In the genomic region with DNA sequence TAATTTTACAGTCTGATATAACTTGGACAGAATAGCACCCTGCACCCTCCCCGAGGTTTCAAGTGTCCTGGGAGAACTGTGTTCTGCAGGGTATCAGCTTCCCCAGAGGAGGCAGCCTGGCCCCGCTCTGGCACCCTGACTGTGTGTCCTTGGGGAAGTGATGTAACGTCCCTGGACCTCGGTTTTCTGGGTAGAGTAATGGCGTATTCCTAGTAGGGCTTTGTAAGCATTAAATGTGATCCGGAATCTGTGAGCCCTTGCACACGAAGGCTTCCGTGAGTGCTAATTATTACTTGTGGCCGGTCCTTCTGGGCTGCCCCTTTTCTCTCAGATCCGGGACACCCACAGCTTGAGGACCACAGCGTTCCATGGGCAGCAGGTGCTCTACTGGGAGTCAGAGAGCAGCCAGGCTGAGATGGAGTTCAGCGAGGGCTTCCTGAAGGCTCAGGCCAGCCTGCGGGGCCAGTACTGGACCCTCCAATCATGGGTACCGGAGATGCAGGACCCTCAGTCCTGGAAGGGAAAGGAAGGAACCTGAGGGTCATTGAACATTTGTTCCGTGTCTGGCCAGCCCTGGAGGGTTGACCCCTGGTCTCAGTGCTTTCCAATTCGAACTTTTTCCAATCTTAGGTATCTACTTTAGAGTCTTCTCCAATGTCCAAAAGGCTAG, we compare ENCODE assay signal across 8 cellular contexts. TPM values are rescaled to one million over a fixed set of nuclear protein-coding genes. Genes with fewer than 3 reads are reported as not detected.
DNase-seq lines count a peak whose midpoint lies in the region; ATAC-seq and TF ChIP-seq lines count a peak whose summit lies in the region.

No MANE protein-coding gene starts in this region.

- CTCF ChIA-PET in MCF 10A (lab: Yijun Ruan, JAX) = interaction anchor here (0.6 kb wide), 2 partner anchors 86 to 436 kb away, joined by 3 read pairs; no protein-coding TSS in a partner anchor

- ATAC-seq in HG03342 (IDR thresholded peaks at IDR 0.05; ENCODE audit: unreplicated experiment) (no peak), GM19463 (IDR thresholded peaks at IDR 0.05; ENCODE audit: unreplicated experiment) (no peak)

- POLR2A ChIA-PET in MCF 10A (lab: Yijun Ruan, JAX) = interaction anchor here (0.6 to 2.3 kb wide), 10 partner anchors 9 to 1155 kb away, joined by 3 to 16 read pairs (median 7); a partner anchor contains a TSS

- TF ChIP-seq CTCF in CD14-positive monocyte (IDR thresholded peaks at IDR 0.05) (peak; percentile 29), LNCaP clone FGC (IDR thresholded peaks at IDR 0.05; ENCODE audit: control insufficient read depth, extremely low read depth, insufficient read depth) (no peak), MCF 10A (IDR thresholded peaks at IDR 0.05; ENCODE audit: unreplicated experiment) (no peak), nephron (IDR thresholded peaks at IDR 0.05; ENCODE audit: unreplicated experiment in 3 of 3) (no peak), GM13976 (IDR thresholded peaks at IDR 0.05; ENCODE audit: borderline replicate concordance, control extremely low read depth, extremely low read depth, insufficient read depth, missing control alignments) (no peak)

- H3K36me3 Mint-ChIP-seq in CD14-positive monocyte = no peaks in the 10 kb centered on the region
- no peaks in the 10 kb centered on the region for H3K36me3 Mint-ChIP-seq in MCF 10A (ENCODE audit: insufficient read depth, unreplicated experiment)
- H3K36me3 Mint-ChIP-seq in nephron (ENCODE audit: low read depth) = no peaks in the 10 kb centered on the region

- no peak overlapping the region for H3K27ac Mint-ChIP-seq in CD14-positive monocyte
- no peak overlapping the region for H3K27ac Mint-ChIP-seq in MCF 10A (ENCODE audit: low read depth, unreplicated experiment)
- no peak overlapping the region for H3K27ac Mint-ChIP-seq in nephron

- H3K4me3 Mint-ChIP-seq in CD14-positive monocyte = peak overlapping the region in 1 of 2 donors; percentile 92
- peak overlapping the region; percentile 92 for H3K4me3 Mint-ChIP-seq in MCF 10A (ENCODE audit: unreplicated experiment)
- H3K4me3 Mint-ChIP-seq in nephron = peak overlapping the region; percentile 89 to 96 (median 94)

- intact Hi-C loops in CD14-positive monocyte (cut with micrococcal nuclease) (loop anchor here in 1 of 2 donors (5.0 to 10.0 kb wide), 2 partner anchors 36 to 566 kb away; a partner anchor contains a TSS), MCF 10A (cut with micrococcal nuclease) (no loop called here)

- H3K27me3 Mint-ChIP-seq in CD14-positive monocyte (ENCODE audit: low read depth in 3 of 3) (peaks cover 13 to 38% (median 15%) of the 10 kb centered on the region in 3 donors), MCF 10A (ENCODE audit: insufficient read depth, unreplicated experiment) (no peaks in the 10 kb centered on the region), nephron (ENCODE audit: low read depth) (peaks cover 9% of the 10 kb centered on the region)

- DNase-seq in CD14-positive monocyte (ENCODE audit: low spot score) (peak; percentile 70), LNCaP clone FGC (ENCODE audit: low read depth) (no peak), MCF 10A (ENCODE audit: unreplicated experiment) (no peak), GM13976 (ENCODE audit: low spot score) (no peak)
- no peak for DNase-seq in stimulated activated CD8-positive, alpha-beta memory T cell treated with anti-CD3 and anti-CD28 coated beads, Interleukin-4, amount 100 ng/mL, for 48 hours

- peaks cover 0 to 1% (median 0%) of the 10 kb centered on the region in 7 donors for H3K9me3 Mint-ChIP-seq in CD14-positive monocyte
- H3K9me3 Mint-ChIP-seq in MCF 10A (ENCODE audit: unreplicated experiment) = no peaks in the 10 kb centered on the region
- H3K9me3 Mint-ChIP-seq in nephron = no peaks in the 10 kb centered on the region

- in situ Hi-C loops in GM13976 (cut with MboI; ENCODE audit: low sequenced_read_pairs, unreplicated experiment) = no loop called here

- H3K4me1 Mint-ChIP-seq in CD14-positive monocyte (peaks cover 20% of the 10 kb centered on the region), MCF 10A (ENCODE audit: insufficient read depth, unreplicated experiment) (no peaks in the 10 kb centered on the region), nephron (peaks cover 10% of the 10 kb centered on the region)

- peak overlapping the region; percentile 43 for H3K4me3 ChIP-seq in LNCaP clone FGC (ENCODE audit: low read depth, low read length)

- BruUV-seq in MCF 10A (replicated peaks; lab: Mats Ljungman, UMichigan) = no TSS peak

RNA-seq across cellular contexts. Expression of a gene that starts 1.0 kb away (rescaled TPM):
- 1 to 10 TPM; 5.0 to 5.1 TPM for polyA plus RNA-seq in CD14-positive monocyte
- total RNA-seq in MCF 10A (2022) = 1.5 and 3.4 TPM in 2 replicates

RNA-seq across cellular contexts. Expression of a gene that starts 20.1 kb away (rescaled TPM):
- polyA plus RNA-seq in CD14-positive monocyte = 10 to 100 TPM; 43.2 to 60.4 TPM
- total RNA-seq in MCF 10A (2022) = 0.32 and 0.42 TPM in 2 replicates

RNA-seq across cellular contexts. Expression of a gene that starts 36.6 kb away (rescaled TPM):
- polyA plus RNA-seq in CD14-positive monocyte = not detected
- total RNA-seq in MCF 10A (2022) = 4.1 and 6.1 TPM in 2 replicates

RNA-seq across cellular contexts. Expression of a gene that starts 41.0 kb away (rescaled TPM):
- 1 to 10 TPM; 3.0 to 4.2 TPM for polyA plus RNA-seq in CD14-positive monocyte
- total RNA-seq in MCF 10A (2022) = 26.0 and 38.1 TPM in 2 replicates
